In genomic region chr6:143449731-143450452, GRCh38 we compare ENCODE assay signal across 8 cellular contexts. TPM values are rescaled to one million over a fixed set of nuclear protein-coding genes. Genes with fewer than 3 reads are reported as not detected.
A peak's percentile ranks its signal among the peaks of the same experiment; 100 is the strongest.
DNase-seq lines count a peak whose midpoint lies in the region; TF ChIP-seq lines count a peak whose summit lies in the region.

No MANE protein-coding gene starts in this region.

- H3K27me3 ChIP-seq in neural progenitor cell = no peaks in the 10 kb centered on the region

- H3K27ac ChIP-seq in HEK293 (ENCODE audit: extremely low read depth, low read depth, low read length) = peak overlapping the region; percentile 65
- no peak overlapping the region for H3K27ac ChIP-seq in neural progenitor cell

- H2AFZ ChIP-seq in neural progenitor cell (replicated peaks) = peak overlapping the region; percentile 96

- no peaks in the 10 kb centered on the region for H3K27me3 Mint-ChIP-seq in activated T-cell treated with anti-CD3 and anti-CD28 coated beads, Interleukin-2, amount 50 U/mL, for 24 hours
- no peaks in the 10 kb centered on the region for H3K27me3 Mint-ChIP-seq in neural progenitor cell (ENCODE audit: insufficient read depth, low read depth)

- H3K4me1 ChIP-seq in HEK293 (ENCODE audit: control insufficient read depth, insufficient read depth, low read length) (peaks cover 4% of the 10 kb centered on the region; the same call in 1 of the 2 replicates), neural progenitor cell (peaks cover 6% of the 10 kb centered on the region)

- H3K27ac Mint-ChIP-seq in activated T-cell treated with anti-CD3 and anti-CD28 coated beads, Interleukin-2, amount 50 U/mL, for 24 hours = peak overlapping the region; percentile 99
- H3K27ac Mint-ChIP-seq in neural progenitor cell = peak overlapping the region; percentile 97

- peaks cover 64% of the 10 kb centered on the region for H3K36me3 Mint-ChIP-seq in activated T-cell treated with anti-CD3 and anti-CD28 coated beads, Interleukin-2, amount 50 U/mL, for 24 hours (ENCODE audit: low read depth)
- no peaks in the 10 kb centered on the region for H3K36me3 Mint-ChIP-seq in neural progenitor cell

- peaks cover 7 to 18% of the 10 kb centered on the region in 2 experiments; a peak in 2 of 3 replicates for H3K36me3 ChIP-seq in HEK293 (ENCODE audit: control insufficient read depth in 2 of 2, insufficient read depth in 1 of 2, low read length in 2 of 2)
- no peaks in the 10 kb centered on the region for H3K36me3 ChIP-seq in neural progenitor cell

- H3K4me3 Mint-ChIP-seq in activated T-cell treated with anti-CD3 and anti-CD28 coated beads, Interleukin-2, amount 50 U/mL, for 24 hours = peak overlapping the region; percentile 99
- peak overlapping the region; percentile 99 for H3K4me3 Mint-ChIP-seq in neural progenitor cell

- no peaks in the 10 kb centered on the region for H3K9me3 Mint-ChIP-seq in activated T-cell treated with anti-CD3 and anti-CD28 coated beads, Interleukin-2, amount 50 U/mL, for 24 hours
- no peaks in the 10 kb centered on the region for H3K9me3 Mint-ChIP-seq in neural progenitor cell

- CTCF ChIA-PET in HEK293 (lab: Yijun Ruan, JAX) = interaction anchor here (0.6 to 1.2 kb wide), 3 partner anchors 23 to 975 kb away, joined by 3 to 6 read pairs (median 4); partner anchors contain the start of gene FUCA2

- H3F3A ChIP-seq in neural progenitor cell (ENCODE audit: low read depth) = no peaks in the 10 kb centered on the region

- H3K79me2 ChIP-seq in neural progenitor cell (ENCODE audit: low read depth) = peaks cover 47% of the 10 kb centered on the region

- DNase-seq in NCI-H146 (lab: John Stamatoyannopoulos, UW) (peak; percentile 47), NCI-H146 treated with DMSO at 0.1 percent for 48 hours (lab: John Stamatoyannopoulos, UW; ENCODE audit: unreplicated experiment) (no peak), NAMALWA (ENCODE audit: low spot score) (peak; percentile 79), fibroblast of mammary gland (ENCODE audit: low read depth) (peak; percentile 60), neural progenitor cell (ENCODE audit: low spot score) (peak; percentile 30), COR-L47 (lab: John Stamatoyannopoulos, UW) (no peak)
- peak; percentile 48 for DNase-seq in activated T-cell treated with anti-CD3 and anti-CD28 coated beads, Interleukin-2, amount 50 U/mL, for 24 hours

- H3K4me3 ChIP-seq in HEK293 (ENCODE audit: low read depth, low read length) (peak overlapping the region; percentile 87), fibroblast of mammary gland (ENCODE audit: control insufficient read depth, low read depth, low read length) (peak overlapping the region; percentile 91), neural progenitor cell (peak overlapping the region; percentile 82)

- no peaks in the 10 kb centered on the region for H4K20me1 ChIP-seq in neural progenitor cell (ENCODE audit: low read depth)

- no peak for TF ChIP-seq CTCF in HEK293 (tag by site-specific recombination; IDR thresholded peaks at IDR 0.05)
- no peak for TF ChIP-seq CTCF in fibroblast of mammary gland (conservative IDR thresholded peaks at IDR 0.05; ENCODE audit: control insufficient read depth, insufficient read depth, low read depth, low read length)
- no peak for TF ChIP-seq CTCF in neural progenitor cell (IDR thresholded peaks at IDR 0.05)

- H3K9me3 ChIP-seq in HEK293 (ENCODE audit: control insufficient read depth, insufficient read depth, low read depth, low read length) (no peaks in the 10 kb centered on the region), neural progenitor cell (ENCODE audit: low read depth) (no peaks in the 10 kb centered on the region)

- H3K4me2 ChIP-seq in neural progenitor cell = peak overlapping the region; percentile 86

- peaks cover 58% of the 10 kb centered on the region for H3K4me1 Mint-ChIP-seq in activated T-cell treated with anti-CD3 and anti-CD28 coated beads, Interleukin-2, amount 50 U/mL, for 24 hours (ENCODE audit: low read depth)
- peaks cover 15% of the 10 kb centered on the region for H3K4me1 Mint-ChIP-seq in neural progenitor cell

- H3K9ac ChIP-seq in neural progenitor cell = peak overlapping the region; percentile 72

- POLR2A ChIA-PET in HEK293 (lab: Yijun Ruan, JAX) = interaction anchor here (0.8 to 1.4 kb wide), 12 partner anchors 8 to 393 kb away, joined by 3 to 9 read pairs (median 4); partner anchors contain the start of genes FUCA2 and LTV1

TF ChIP-seq in HEK293, 187 proteins besides CTCF, POLR2A, EP300 and RAD21:
- TF ChIP-seq ZNF501 (tag by site-specific recombination; IDR thresholded peaks at IDR 0.05) = no peak
- TF ChIP-seq ZNF768 (tag by site-specific recombination; IDR thresholded peaks at IDR 0.05) = no peak
- TF ChIP-seq ZNF133 (tag by site-specific recombination; IDR thresholded peaks at IDR 0.05) = peak; percentile 53; the same call in 1 of the 2 replicates
- no peak for TF ChIP-seq ZNF37A (tag by site-specific recombination; IDR thresholded peaks at IDR 0.05)
- TF ChIP-seq KLF1 (tag by site-specific recombination; IDR thresholded peaks at IDR 0.05) = no peak
- no peak for TF ChIP-seq ZBTB26 (tag by site-specific recombination; optimal IDR thresholded peaks at IDR 0.05)
- no peak for TF ChIP-seq ZNF214 (tag by site-specific recombination; IDR thresholded peaks at IDR 0.05; ENCODE audit: borderline replicate concordance)
- TF ChIP-seq ZNF24 (tag by site-specific recombination; IDR thresholded peaks at IDR 0.05) = no peak
- no peak for TF ChIP-seq ZBTB44 (tag by site-specific recombination; IDR thresholded peaks at IDR 0.05)
- peak; percentile 41; the same call in 1 of the 2 replicates for TF ChIP-seq ZNF366 (tag by site-specific recombination; conservative IDR thresholded peaks at IDR 0.05)
- no peak for TF ChIP-seq ZNF391 (tag by site-specific recombination; IDR thresholded peaks at IDR 0.05; ENCODE audit: borderline replicate concordance, low read depth)
- TF ChIP-seq ZNF175 (tag by site-specific recombination; IDR thresholded peaks at IDR 0.05) = no peak
- no peak for TF ChIP-seq ZNF140 (tag by site-specific recombination; IDR thresholded peaks at IDR 0.05)
- TF ChIP-seq ZNF155 (tag by site-specific recombination; IDR thresholded peaks at IDR 0.05) = no peak
- no peak for TF ChIP-seq FEZF1 (tag by site-specific recombination; IDR thresholded peaks at IDR 0.05)
- TF ChIP-seq ZBTB11 (tag by site-specific recombination; conservative IDR thresholded peaks at IDR 0.05; ENCODE audit: low read depth) = no peak
- no peak for TF ChIP-seq ZNF777 (tag by site-specific recombination; IDR thresholded peaks at IDR 0.05; ENCODE audit: borderline replicate concordance)
- no peak for TF ChIP-seq ZNF654 (tag by site-specific recombination; IDR thresholded peaks at IDR 0.05; ENCODE audit: low read depth)
TF ChIP-seq in HEK293: peak in this region for 2.

RNA-seq across cellular contexts. Expression of gene ADAT2, which starts 0.6 kb away (rescaled TPM):
- total RNA-seq in neural progenitor cell (ENCODE audit: low replicate concordance) = 12.2 and 17.8 TPM in 2 replicates

RNA-seq across cellular contexts. Expression of gene PEX3, which starts 0.7 kb away (rescaled TPM):
- total RNA-seq in neural progenitor cell (ENCODE audit: low replicate concordance) = 12.0 and 25.5 TPM in 2 replicates

Comparison
In these comparisons a context has a peak if more than half of its experiments do, and no peak if none do; other contexts are left out.
1. DNase-seq: peak in NCI-H146 (single experiment), NAMALWA (single experiment), activated T-cell treated with anti-CD3 and anti-CD28 coated beads, Interleukin-2, amount 50 U/mL, for 24 hours (single experiment), fibroblast of mammary gland (single experiment) and neural progenitor cell (single experiment); none in NCI-H146 treated with DMSO at 0.1 percent for 48 hours (single experiment) and COR-L47 (single experiment).
2. Peak in every context shown above with its lines, with median percentiles within 50 percentile points of each other: H3K4me3 ChIP-seq.